In the genomic region with DNA sequence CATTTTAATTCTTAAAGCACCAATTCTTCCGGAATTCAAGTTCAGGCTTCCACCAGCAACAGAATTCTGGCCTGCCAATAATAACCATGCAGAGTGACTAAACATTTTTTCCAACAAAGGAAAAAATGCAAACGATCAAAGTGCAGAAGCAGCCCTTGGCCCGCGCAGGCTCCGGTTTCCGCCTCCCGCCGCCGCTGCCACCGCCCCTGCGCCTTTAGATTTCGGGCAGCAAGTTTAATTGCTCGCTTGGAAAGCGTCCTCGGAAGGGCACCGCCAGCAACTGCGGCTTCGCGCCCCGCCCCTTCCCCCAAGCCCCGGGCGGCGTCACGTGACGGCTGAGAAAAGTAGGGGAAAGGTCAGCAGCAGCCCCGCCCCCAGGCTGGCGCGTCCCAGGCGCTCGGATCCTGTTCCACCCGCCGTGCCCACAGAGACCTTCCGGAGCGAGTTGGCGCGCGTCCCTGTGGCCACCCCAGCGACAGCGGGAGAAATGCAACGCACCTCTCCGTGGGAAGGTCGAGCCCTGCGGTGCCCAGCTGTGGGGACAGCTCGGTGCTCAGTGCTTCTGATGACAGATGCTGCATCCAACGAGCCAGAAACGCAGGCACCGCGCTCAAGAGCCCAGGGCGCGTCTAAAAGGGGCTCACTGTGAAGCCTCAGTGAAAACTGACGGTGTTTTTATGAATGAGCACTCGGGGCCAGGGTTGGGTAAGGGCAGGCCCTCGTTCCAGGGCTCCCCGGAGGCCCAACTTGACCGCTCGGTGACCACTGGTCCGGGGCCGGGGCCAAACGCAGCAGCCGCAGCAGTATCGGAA, we compare ENCODE assay signal across 7 cellular contexts. TPM values are rescaled to one million over a fixed set of nuclear protein-coding genes. Genes with fewer than 3 reads are reported as not detected.
DNase-seq lines count a peak whose midpoint lies in the region; ATAC-seq, FAIRE-seq and TF ChIP-seq lines count a peak whose summit lies in the region.

No MANE protein-coding gene starts in this region.

- H3K9ac ChIP-seq in kidney (ENCODE audit: low read length in 2 of 2): peak overlapping the region; percentile 65 to 93

- no peak for TF ChIP-seq CTCF in kidney (IDR thresholded peaks at IDR 0.05; ENCODE audit: borderline replicate concordance, extremely low read depth, insufficient read depth)

- peak overlapping the region; percentile 99 to 100 for H3K27ac ChIP-seq in kidney (ENCODE audit: low read depth in 2 of 2, low read length in 2 of 2)

- H3K4me3 ChIP-seq in kidney (ENCODE audit: low read length in 2 of 2): peak overlapping the region; percentile 59 to 64

- intact Hi-C loops in kidney (cut with DNase I): no loop called here

- FAIRE-seq in kidney (lab: Jason Lieb, UNC): no peak

- H3K36me3 ChIP-seq in kidney (ENCODE audit: control insufficient read depth in 1 of 2, insufficient read depth in 2 of 2, low read length in 2 of 2): no peaks in the 10 kb centered on the region

- TF ChIP-seq POLR2A in GM18505 (IDR thresholded peaks at IDR 0.05; ENCODE audit: borderline replicate concordance, extremely low read depth, insufficient read depth, insufficient read length): no peak

- no peaks in the 10 kb centered on the region for H3K9me3 ChIP-seq in kidney (ENCODE audit: control insufficient read depth in 1 of 2, low read length in 2 of 2)

- H3K4me1 ChIP-seq in kidney (ENCODE audit: control insufficient read depth in 1 of 2, insufficient read depth in 1 of 2, low read depth in 1 of 2, low read length in 2 of 2): peaks cover 35 to 48% of the 10 kb centered on the region in 2 donors

- ATAC-seq in GM18505 (IDR thresholded peaks at IDR 0.05; ENCODE audit: unreplicated experiment) (peak; percentile 49), HG03135 (IDR thresholded peaks at IDR 0.05; ENCODE audit: unreplicated experiment) (peak; percentile 37)

- DNase-seq in NCI-H446 (lab: John Stamatoyannopoulos, UW) (peak; percentile 76 to 90), cerebellum (ENCODE audit: low spot score) (peak; percentile 55), kidney (peak; percentile 98)
- peak; percentile 88 for DNase-seq in activated CD4-positive, alpha-beta T cell treated with anti-CD3 and anti-CD28 coated beads for 1 hour
- DNase-seq in stimulated activated CD4-positive, alpha-beta T cell treated with anti-CD3 and anti-CD28 coated beads, Interleukin-12 subunit alpha, Interleukin-12 subunit beta, amount 100 ng/mL, for 48 hours (ENCODE audit: low read depth in 2 of 3, low spot score in 1 of 3): peak; percentile 89 to 94 (median 92)

RNA-seq across cellular contexts. Expression of a gene that starts 2.5 kb away (rescaled TPM):
- 10.2 TPM for total RNA-seq in cerebellum
- 61.5 TPM for total RNA-seq in kidney
- polyA plus RNA-seq in kidney (ENCODE audit: insufficient read depth, low read depth, low replicate concordance): 51.3 TPM

Comparison
In these comparisons a context has a peak if more than half of its experiments do, and no peak if none do; other contexts are left out.
1. Peak in every context shown above with its lines: DNase-seq, ATAC-seq, H3K4me3 ChIP-seq and H3K27ac ChIP-seq.